ENCODE assay signal across 11 cellular contexts in the genomic region with DNA sequence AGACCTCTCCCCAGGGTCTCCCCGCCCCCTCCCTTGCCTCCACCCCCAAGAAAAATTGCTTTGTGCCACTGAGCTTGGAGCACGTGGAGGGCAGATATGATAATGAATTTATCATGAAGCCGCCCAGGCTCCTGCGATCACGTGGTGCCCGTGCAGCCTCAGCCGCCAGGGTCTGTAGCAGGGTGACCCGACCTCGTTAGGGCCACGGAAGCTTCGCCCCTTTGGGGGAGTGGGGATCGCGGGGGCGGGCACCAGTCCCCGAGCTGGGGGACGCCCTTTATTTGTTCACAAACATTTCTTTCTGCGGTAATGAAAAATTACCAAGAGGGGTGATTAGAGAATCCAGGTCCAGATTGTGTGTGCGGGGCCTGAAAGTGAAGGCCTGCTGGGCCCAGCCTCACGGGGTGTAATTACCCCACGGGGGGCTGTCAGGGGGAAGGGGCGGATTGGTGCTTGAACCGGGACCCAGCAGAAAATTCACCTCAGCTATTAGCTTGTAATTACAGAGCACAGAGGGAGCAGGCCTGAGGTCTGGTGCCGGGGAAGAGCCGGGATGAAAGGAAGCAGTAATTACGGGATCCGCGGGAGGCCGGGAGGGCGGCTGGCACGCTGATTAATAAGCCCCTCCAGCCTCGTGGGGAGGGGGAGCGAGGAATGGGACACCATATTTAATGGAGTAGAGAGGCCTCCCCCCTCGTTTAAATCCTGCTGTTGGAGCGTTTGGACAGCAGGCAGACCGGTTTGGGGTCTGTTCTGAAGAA. TPM values are rescaled to one million over a fixed set of nuclear protein-coding genes. Genes with fewer than 3 reads are reported as not detected.
DNase-seq lines count a peak whose midpoint lies in the region; ATAC-seq and TF ChIP-seq lines count a peak whose summit lies in the region.
"Had no signal": no experiment of that assay in that cellular context is flagged by ENCODE, and none has a peak within 500 bp of the region (broad histone marks: within the 10 kb centered on the region; RNA-seq: fewer than 3 reads in every experiment).

No MANE protein-coding gene starts in this region.

- no peak for TF ChIP-seq POLR2A in erythroblast (IDR thresholded peaks at IDR 0.05; ENCODE audit: low read length)

- ATAC-seq in HG03521 (IDR thresholded peaks at IDR 0.05; ENCODE audit: unreplicated experiment) (no peak), HG03378 (IDR thresholded peaks at IDR 0.05; ENCODE audit: unreplicated experiment) (no peak)

- DNase-seq in HEK293T (ENCODE audit: extremely low spot score), result peak; percentile 48
- DNase-seq in NCI-H345 (lab: John Stamatoyannopoulos, UW), result peak; percentile 48
- DNase-seq in erythroblast (lab: John Stamatoyannopoulos, UW), result peak; percentile 25 to 42
- DNase-seq in osteocyte (ENCODE audit: extremely low spot score, unreplicated experiment), result no peak
- no peak for DNase-seq in stimulated activated CD4-positive, alpha-beta T cell treated with anti-CD3 and anti-CD28 coated beads, Interleukin-2, amount 100 ng/mL, for 24 hours
- no peak for DNase-seq in DMS153 treated with DMSO at 0.1 percent for 48 hours (lab: John Stamatoyannopoulos, UW; ENCODE audit: unreplicated experiment)
- DNase-seq: brain microvascular endothelial cell, GOT3 had no signal

- no peaks in the 10 kb centered on the region for H3K9me3 Mint-ChIP-seq in osteocyte (ENCODE audit: unreplicated experiment)

- no peaks in the 10 kb centered on the region for H3K27me3 Mint-ChIP-seq in osteocyte (ENCODE audit: unreplicated experiment)

- peaks cover 4% of the 10 kb centered on the region for H3K36me3 Mint-ChIP-seq in osteocyte (ENCODE audit: unreplicated experiment)

- CTCF ChIA-PET in HEK293T (lab: Yijun Ruan, JAX), result interaction anchor here (1.5 kb wide), 1 partner anchor 11 kb away, joined by 19 read pairs; no protein-coding TSS in a partner anchor

- H3K4me1 Mint-ChIP-seq in osteocyte (ENCODE audit: unreplicated experiment), result peaks cover 10% of the 10 kb centered on the region

- H3K4me3 Mint-ChIP-seq in osteocyte (ENCODE audit: unreplicated experiment), result peak overlapping the region; percentile 14
- H3K4me3 Mint-ChIP-seq: activated CD8-positive, alpha-beta T cell treated with anti-CD3 and anti-CD28 coated beads, Interleukin-2, amount 10 ng/mL, durations not matched to agents 7 days and 5 days had no signal

- no peak for TF ChIP-seq CTCF in osteocyte (IDR thresholded peaks at IDR 0.05)

- H3K27ac Mint-ChIP-seq in osteocyte (ENCODE audit: unreplicated experiment), result no peak overlapping the region

- POLR2A ChIA-PET in HEK293T (lab: Yijun Ruan, JAX), result interaction anchor here (1.9 kb wide), 1 partner anchor 11 kb away, joined by 8 read pairs; no protein-coding TSS in a partner anchor

TF ChIP-seq in HEK293T, 16 proteins besides CTCF, POLR2A, EP300 and RAD21:
- TF ChIP-seq BHLHE40 (IDR thresholded peaks at IDR 0.05; ENCODE audit: borderline replicate concordance) (no peak), ELF4 (IDR thresholded peaks at IDR 0.05) (no peak), L3MBTL2 (conservative IDR thresholded peaks at IDR 0.05) (peak; percentile 43)
- TF ChIP-seq, protein P1, sequence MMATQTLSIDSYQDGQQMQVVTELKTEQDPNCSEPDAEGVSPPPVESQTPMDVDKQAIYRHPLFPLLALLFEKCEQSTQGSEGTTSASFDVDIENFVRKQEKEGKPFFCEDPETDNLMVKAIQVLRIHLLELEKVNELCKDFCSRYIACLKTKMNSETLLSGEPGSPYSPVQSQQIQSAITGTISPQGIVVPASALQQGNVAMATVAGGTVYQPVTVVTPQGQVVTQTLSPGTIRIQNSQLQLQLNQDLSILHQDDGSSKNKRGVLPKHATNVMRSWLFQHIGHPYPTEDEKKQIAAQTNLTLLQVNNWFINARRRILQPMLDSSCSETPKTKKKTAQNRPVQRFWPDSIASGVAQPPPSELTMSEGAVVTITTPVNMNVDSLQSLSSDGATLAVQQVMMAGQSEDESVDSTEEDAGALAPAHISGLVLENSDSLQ (IDR thresholded peaks at IDR 0.05), result no peak

RNA-seq across cellular contexts. Expression of a gene that starts 13.2 kb away (rescaled TPM):
- 57.3 and 64.1 TPM in 2 replicates for total RNA-seq in osteocyte

Comparison
In these comparisons a context has a peak if more than half of its experiments do, and no peak if none do; other contexts are left out.
1. DNase-seq: peak in HEK293T (single experiment), NCI-H345 (single experiment) and erythroblast (2 of 2); none in osteocyte (single experiment), stimulated activated CD4-positive, alpha-beta T cell treated with anti-CD3 and anti-CD28 coated beads, Interleukin-2, amount 100 ng/mL, for 24 hours (0 of 2) and DMS153 treated with DMSO at 0.1 percent for 48 hours (single experiment).